Comparison of ENCODE assay signal across 10 cellular contexts in the genomic region with DNA sequence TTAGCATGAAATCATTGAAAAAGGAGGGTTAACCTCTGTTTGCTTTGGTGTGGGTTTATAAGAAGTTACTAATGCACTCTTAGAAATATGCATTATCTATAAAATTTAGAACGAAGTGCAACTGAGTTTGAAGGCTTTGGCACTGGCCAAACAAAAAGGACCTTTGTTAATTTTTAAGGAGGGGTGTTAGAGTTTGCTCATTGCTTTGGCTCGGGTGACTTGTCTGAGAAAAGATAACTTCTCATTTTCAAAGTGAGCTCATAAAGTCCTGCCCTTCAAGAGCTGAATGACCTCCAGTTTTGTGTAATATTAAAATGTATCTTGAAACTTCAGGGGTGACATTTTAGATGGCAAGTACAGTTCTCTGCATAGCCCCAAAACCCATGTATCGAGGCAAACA. TPM values are rescaled to one million over a fixed set of nuclear protein-coding genes. Genes with fewer than 3 reads are reported as not detected.
DNase-seq lines count a peak whose midpoint lies in the region; ATAC-seq and TF ChIP-seq lines count a peak whose summit lies in the region.
"Had no signal": no experiment of that assay in that cellular context is flagged by ENCODE, and none has a peak within 500 bp of the region (broad histone marks: within the 10 kb centered on the region; RNA-seq: fewer than 3 reads in every experiment).

No MANE protein-coding gene starts in this region.

- ATAC-seq in activated B cell treated with CpG ODN at 0.5 μM for 24 hours (ENCODE audit: low read depth) (no peak), left colon (peak; percentile 12)

- H3K27me3 ChIP-seq in GM23248 (replicated peaks; ENCODE audit: insufficient read depth), result no peaks in the 10 kb centered on the region
- no peaks in the 10 kb centered on the region for H3K27me3 ChIP-seq in smooth muscle cell (ENCODE audit: low read depth)

- 0 out of 2 replicates have a peak overlapping the region, but pooled peaks have one; percentile 7 for H3K4me3 ChIP-seq in GM23248
- no peak overlapping the region for H3K4me3 ChIP-seq in smooth muscle cell

- no peaks in the 10 kb centered on the region for H4K20me1 ChIP-seq in GM23248 (ENCODE audit: insufficient read depth)
- H4K20me1 ChIP-seq in smooth muscle cell (ENCODE audit: low read depth), result peaks cover 7% of the 10 kb centered on the region

- in situ Hi-C loops in GM23248 (cut with MboI), result no loop called here

- H3K9me3 ChIP-seq in GM23248 (ENCODE audit: low read depth) (no peaks in the 10 kb centered on the region), smooth muscle cell (replicated peaks; ENCODE audit: low read depth) (no peaks in the 10 kb centered on the region)

- intact Hi-C loops in activated B cell treated with CpG ODN at 0.5 μM for 24 hours (cut with micrococcal nuclease) (no loop called here), left colon (cut with DNase I, micrococcal nuclease) (no loop called here)

- peak overlapping the region; percentile 79 for H3K27ac ChIP-seq in GM23248
- H3K27ac ChIP-seq in smooth muscle cell (ENCODE audit: low read depth), result peak overlapping the region; percentile 99

- DNase-seq in GM23248, result peak; percentile 56
- no peak for DNase-seq in activated B cell treated with CpG ODN at 0.5 μM for 24 hours
- no peak for DNase-seq in left colon
- no peak for DNase-seq in smooth muscle cell (lab: John Stamatoyannopoulos, UW; ENCODE audit: unreplicated experiment)
- no peak for DNase-seq in NCI-H1436 treated with DMSO at 0.1 percent for 48 hours (lab: John Stamatoyannopoulos, UW)
- no peak for DNase-seq in NCI-H2196 (lab: John Stamatoyannopoulos, UW; ENCODE audit: unreplicated experiment)
- DNase-seq in HuH-7.5 (ENCODE audit: low spot score), result no peak
- no peak for DNase-seq in cortex of kidney (lab: John Stamatoyannopoulos, UW)
- DNase-seq: activated gamma-delta T cell, Karpas-422 had no signal

- peaks cover 69% of the 10 kb centered on the region for H3K36me3 Mint-ChIP-seq in activated B cell treated with CpG ODN at 0.5 μM for 24 hours (ENCODE audit: low read depth)

- no peaks in the 10 kb centered on the region for H3K9me3 Mint-ChIP-seq in activated B cell treated with CpG ODN at 0.5 μM for 24 hours

- no peak overlapping the region for H3K4me3 Mint-ChIP-seq in activated B cell treated with CpG ODN at 0.5 μM for 24 hours

- POLR2A ChIA-PET in activated B cell treated with CpG ODN at 0.5 μM for 24 hours (lab: Charles Lee), result no interaction called here

- no peak overlapping the region for H2AFZ ChIP-seq in GM23248
- no peak overlapping the region for H2AFZ ChIP-seq in smooth muscle cell (ENCODE audit: low read depth)

- peak overlapping the region; percentile 8 for H3K27ac Mint-ChIP-seq in activated B cell treated with CpG ODN at 0.5 μM for 24 hours

- WGBS in GM23248 (ENCODE audit: low coverage in 1 of 2, low lambda C conversion rate in 2 of 2, missing lambda C conversion rate in 2 of 2), 2 experiments, result 51 to 55% methylated on average over 3 of the region's 3 CpGs
- 54% methylated on average over 3 of the region's 3 CpGs for WGBS in smooth muscle cell (ENCODE audit: low lambda C conversion rate)

- H3K4me1 Mint-ChIP-seq in activated B cell treated with CpG ODN at 0.5 μM for 24 hours, result peaks cover 18% of the 10 kb centered on the region

- peak overlapping the region; percentile 59 for H3K9ac ChIP-seq in GM23248
- H3K9ac ChIP-seq in smooth muscle cell (ENCODE audit: low read depth), result peak overlapping the region; percentile 97

- no peaks in the 10 kb centered on the region for H3K79me2 ChIP-seq in GM23248 (ENCODE audit: insufficient read depth)
- peaks cover 91% of the 10 kb centered on the region for H3K79me2 ChIP-seq in smooth muscle cell (ENCODE audit: low read depth)

- peaks cover 43% of the 10 kb centered on the region for H3K4me1 ChIP-seq in GM23248 (ENCODE audit: insufficient read depth)
- H3K4me1 ChIP-seq in smooth muscle cell (ENCODE audit: low read depth), result peaks cover 65% of the 10 kb centered on the region

- H3K36me3 ChIP-seq in GM23248 (ENCODE audit: low read depth), result no peaks in the 10 kb centered on the region
- peaks cover 6% of the 10 kb centered on the region for H3K36me3 ChIP-seq in smooth muscle cell (ENCODE audit: low read depth)

- TF ChIP-seq CTCF in activated B cell treated with CpG ODN at 0.5 μM for 24 hours (IDR thresholded peaks at IDR 0.05) (no peak), smooth muscle cell (IDR thresholded peaks at IDR 0.05; ENCODE audit: borderline replicate concordance, insufficient read depth, poor library complexity, severe bottlenecking) (no peak)

- CTCF ChIA-PET in activated B cell treated with CpG ODN at 0.5 μM for 24 hours (lab: Charles Lee), result interaction anchor here (0.8 kb wide), 1 partner anchor 290 kb away, joined by 3 read pairs; no protein-coding TSS in a partner anchor

- H3K4me2 ChIP-seq in GM23248 (ENCODE audit: unreplicated experiment) (peak overlapping the region; percentile 51), smooth muscle cell (peak overlapping the region; percentile 78)

- no peaks in the 10 kb centered on the region for H3K27me3 Mint-ChIP-seq in activated B cell treated with CpG ODN at 0.5 μM for 24 hours

- H3K9me2 ChIP-seq in GM23248 (ENCODE audit: insufficient read depth), result no peaks in the 10 kb centered on the region

- peaks cover 39% of the 10 kb centered on the region for H3F3A ChIP-seq in GM23248 (ENCODE audit: insufficient read depth)
- peaks cover 40% of the 10 kb centered on the region for H3F3A ChIP-seq in smooth muscle cell (ENCODE audit: low read depth)

RNA-seq across cellular contexts. Expression of gene NEDD9, which starts 25.9 kb away (rescaled TPM):
- 4.2 and 4.3 TPM in 2 replicates for total RNA-seq in GM23248 (2014; rRNA removed; shearing (Covaris generic))
- polyA plus RNA-seq in GM23248 (2016; fragmentation: Nextera tagmentation; extraction: Ambion mirVana) (2.9 and 3.0 TPM in 2 replicates), smooth muscle cell (75.2 and 85.6 TPM in 2 replicates)
- total RNA-seq in activated B cell treated with CpG ODN at 0.5 μM for 24 hours (57.4 and 61.9 TPM in 2 replicates), left colon (10 to 100 TPM; 58.9 to 84.8 TPM), smooth muscle cell (127 and 139 TPM in 2 replicates)

Comparison
In these comparisons a context has a peak if more than half of its experiments do, and no peak if none do; other contexts are left out.
1. RNA of gene NEDD9, which starts 25.9 kb away (total RNA-seq): 127 to 139 TPM in smooth muscle cell, 58.9 to 84.8 TPM in left colon and 57.4 to 61.9 TPM in activated B cell treated with CpG ODN at 0.5 μM for 24 hours; 4.2 to 4.3 TPM in GM23248; every median in the first group is over 10 times any median in the second.